ENCODE assay signal across 10 cellular contexts in genomic region chr17:27489045-27489715, GRCh38. TPM values are rescaled to one million over a fixed set of nuclear protein-coding genes. Genes with fewer than 3 reads are reported as not detected.
DNase-seq lines count a peak whose midpoint lies in the region; ATAC-seq and TF ChIP-seq lines count a peak whose summit lies in the region.
"Had no signal": no experiment of that assay in that cellular context is flagged by ENCODE, and none has a peak within 500 bp of the region (broad histone marks: within the 10 kb centered on the region; RNA-seq: fewer than 3 reads in every experiment).

No MANE protein-coding gene starts in this region.

- DNase-seq in SIG-M5 treated with dmso at 0.1 percent for 504 hours (lab: John Stamatoyannopoulos, UW; ENCODE audit: unreplicated experiment) (peak; percentile 57), SIG-M5 (lab: John Stamatoyannopoulos, UW) (no peak), mammary epithelial cell (peak; percentile 35), lower leg skin (ENCODE audit: low spot score in 2 of 2) (peak; percentile 87 to 96), upper lobe of left lung (peak; percentile 52 to 84), RPMI8226 (no peak), NCI-H526 (lab: John Stamatoyannopoulos, UW) (no peak)
- DNase-seq: activated T-cell treated with anti-CD3 and anti-CD28 coated beads for 4 hours, NCI-H446 had no signal

- H3K9me3 ChIP-seq in mammary epithelial cell (replicated peaks; ENCODE audit: insufficient read depth, low read length) (no peaks in the 10 kb centered on the region), upper lobe of left lung (no peaks in the 10 kb centered on the region)

- no peak for TF ChIP-seq CTCF in mammary epithelial cell (conservative IDR thresholded peaks at IDR 0.05 in 1 of 2, IDR thresholded peaks at IDR 0.05 in 1 of 2; ENCODE audit: extremely low read depth in 1 of 2, insufficient read depth in 1 of 2, low read depth in 1 of 2, low read length in 2 of 2)
- no peak for TF ChIP-seq CTCF in lower leg skin (IDR thresholded peaks at IDR 0.05)
- no peak for TF ChIP-seq CTCF in upper lobe of left lung (IDR thresholded peaks at IDR 0.05)

- in situ Hi-C loops in mammary epithelial cell (cut with MboI; ENCODE audit: low sequenced_read_pairs in 2 of 2) = loop anchor here in 1 of 2 donors (10.0 kb wide), 1 partner anchor 54 kb away; no protein-coding TSS in a partner anchor

- no peaks in the 10 kb centered on the region for H3K36me3 ChIP-seq in mammary epithelial cell (ENCODE audit: insufficient read depth, low read length)
- H3K36me3 ChIP-seq in upper lobe of left lung = no peaks in the 10 kb centered on the region

- intact Hi-C loops in mammary epithelial cell (cut with micrococcal nuclease) = no loop called here
- intact Hi-C loops in lower leg skin (cut with DNase I; ENCODE audit: low total_unique reads) = no loop called here

- no peak overlapping the region for H3K4me2 ChIP-seq in mammary epithelial cell (ENCODE audit: insufficient read depth, low read depth, low read length)

- H3K79me2 ChIP-seq in mammary epithelial cell (ENCODE audit: insufficient read depth, low read length) = no peaks in the 10 kb centered on the region

- dilution Hi-C loops in mammary epithelial cell (cut with HindIII; ENCODE audit: low sequenced_read_pairs) = no loop called here

- peak in 2 of 4 donors; percentile 50 to 77 for TF ChIP-seq EP300 in upper lobe of left lung (IDR thresholded peaks at IDR 0.05)

- H3K4me3 ChIP-seq in mammary epithelial cell (replicated peaks in 1 of 3; ENCODE audit: insufficient read depth in 1 of 3, low read depth in 2 of 3, low read length in 3 of 3) (no peak overlapping the region), lower leg skin (ENCODE audit: low read depth, poor library complexity, severe bottlenecking) (no peak overlapping the region), upper lobe of left lung (no peak overlapping the region)

- no peaks in the 10 kb centered on the region for H4K20me1 ChIP-seq in mammary epithelial cell (ENCODE audit: insufficient read depth, low read length)

- H3K27ac ChIP-seq in mammary epithelial cell (ENCODE audit: insufficient read depth, low read depth, low read length) (no peak overlapping the region), upper lobe of left lung (peak overlapping the region; percentile 38 to 61 (median 56))

- peak; percentile 83 to 94 for ATAC-seq in upper lobe of left lung (ENCODE audit: low FRiP score in 2 of 2)
- no peak for ATAC-seq in HG02642 (IDR thresholded peaks at IDR 0.05; ENCODE audit: poor library complexity, unreplicated experiment)

- no TSS peak for BruUV-seq in mammary epithelial cell (replicated peaks; lab: Mats Ljungman, UMichigan)

- H3K27me3 ChIP-seq in mammary epithelial cell (ENCODE audit: insufficient read depth, low read length) (no peaks in the 10 kb centered on the region), upper lobe of left lung (no peaks in the 10 kb centered on the region)

- no peak overlapping the region for H3K9ac ChIP-seq in mammary epithelial cell (ENCODE audit: insufficient read depth, low read length)

- H3K4me1 ChIP-seq in mammary epithelial cell (ENCODE audit: insufficient read depth, low read length) = peaks cover 3% of the 10 kb centered on the region
- H3K4me1 ChIP-seq in upper lobe of left lung = peaks cover 44 to 55% (median 48%) of the 10 kb centered on the region in 4 donors

- 14% methylated on average over 5 of the region's 7 CpGs for WGBS in mammary epithelial cell (ENCODE audit: low coverage, missing lambda C conversion rate)
- 9 to 20% methylated on average over 7 of the region's 7 CpGs for WGBS in lower leg skin, 2 donors
- 24 to 38% methylated on average over 6 to 7 of the region's 7 CpGs for WGBS in upper lobe of left lung, 2 donors

- CTCF ChIA-PET in mammary epithelial cell (lab: Charles Lee; ENCODE audit: low non-redundant PET) = no interaction called here

- TF ChIP-seq POLR2A in lower leg skin (IDR thresholded peaks at IDR 0.05) (no peak), upper lobe of left lung (IDR thresholded peaks at IDR 0.05) (no peak)

- H2AFZ ChIP-seq in mammary epithelial cell (ENCODE audit: low read depth, low read length) = no peak overlapping the region

RNA-seq across cellular contexts. Expression of gene KSR1, which starts 32.9 kb away (rescaled TPM):
- total RNA-seq in mammary epithelial cell = 1 to 10 TPM; 1.6 to 1.7 TPM
- 0.78 TPM for polyA plus RNA-seq in mammary epithelial cell
- 6.8 TPM for polyA minus RNA-seq in mammary epithelial cell
- 10 to 100 TPM; 26.0 to 37.5 (median 35.0) TPM for total RNA-seq in lower leg skin
- 10 to 100 TPM; 23.0 to 94.3 (median 60.9) TPM for total RNA-seq in upper lobe of left lung

Comparison
In these comparisons a context has a peak if more than half of its experiments do, and no peak if none do; other contexts are left out.
1. DNase-seq: peak in SIG-M5 treated with dmso at 0.1 percent for 504 hours (single experiment), mammary epithelial cell (single experiment), lower leg skin (2 of 2) and upper lobe of left lung (2 of 2); none in SIG-M5 (single experiment), RPMI8226 (single experiment) and NCI-H526 (0 of 2).
2. RNA of gene KSR1, which starts 32.9 kb away (total RNA-seq): 23.0 to 94.3 TPM in upper lobe of left lung and 26.0 to 37.5 TPM in lower leg skin; 1.6 to 1.7 TPM in mammary epithelial cell; every median in the first group is over 4 times any median in the second.